10 cellular contexts compared by ENCODE assay signal in the genomic region with DNA sequence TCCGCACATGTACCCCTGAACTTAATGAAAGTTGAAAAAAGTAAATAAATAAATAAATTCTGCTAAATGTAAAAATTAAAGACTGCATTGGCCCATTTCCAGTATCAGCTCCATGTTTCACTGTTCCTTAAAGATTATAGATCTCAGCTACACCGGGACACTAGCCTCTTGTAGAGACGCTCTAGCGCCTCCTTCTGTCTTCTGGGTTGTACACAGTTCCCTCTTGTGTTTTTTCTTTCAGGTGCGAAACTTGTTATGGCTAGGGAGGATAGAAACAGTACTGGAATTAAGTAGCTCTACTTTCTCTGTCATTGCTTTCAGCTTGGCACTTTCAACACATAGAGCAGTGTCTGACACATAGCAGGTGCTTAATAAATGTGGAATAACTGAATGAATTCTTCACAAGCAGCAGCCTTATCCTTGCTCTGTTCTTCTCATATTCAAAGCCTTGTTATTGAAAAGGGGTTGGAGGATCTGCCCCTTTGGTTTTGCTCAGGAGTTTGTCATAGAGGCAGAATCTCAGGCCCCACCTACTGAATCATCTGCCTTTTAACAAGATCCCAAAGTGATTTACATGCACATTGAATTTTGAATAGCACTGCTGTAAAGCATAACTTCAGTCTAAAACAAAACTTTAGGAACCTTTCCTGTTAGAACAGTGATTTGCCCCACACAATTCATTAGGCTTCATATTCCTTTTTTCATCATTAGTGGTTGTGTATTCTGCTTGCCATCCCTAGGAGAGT.
DNase-seq lines count a peak whose midpoint lies in the region; ATAC-seq, FAIRE-seq and TF ChIP-seq lines count a peak whose summit lies in the region.
"Had no signal": no experiment of that assay in that cellular context is flagged by ENCODE, and none has a peak within 500 bp of the region (broad histone marks: within the 10 kb centered on the region; RNA-seq: fewer than 3 reads in every experiment).

No MANE protein-coding gene starts in this region.

- H3K27me3 ChIP-seq in GM06990 (replicated peaks; ENCODE audit: control insufficient read depth, insufficient read depth, low read length) (no peaks in the 10 kb centered on the region), bronchial epithelial cell (ENCODE audit: control insufficient read depth, insufficient read depth, low read length) (no peaks in the 10 kb centered on the region)

- H3K4me3 Mint-ChIP-seq in nephron progenitor cell, result no peak overlapping the region

- TF ChIP-seq CTCF in GM06990 (IDR thresholded peaks at IDR 0.05; ENCODE audit: insufficient read depth, low read length, poor library complexity, severe bottlenecking), result peak; percentile 21
- TF ChIP-seq CTCF in LNCaP clone FGC (IDR thresholded peaks at IDR 0.05; ENCODE audit: control insufficient read depth, extremely low read depth, insufficient read depth), result 0 out of 2 replicates have a peak, but pooled peaks have one; percentile 16
- TF ChIP-seq CTCF in bronchial epithelial cell (IDR thresholded peaks at IDR 0.05; ENCODE audit: insufficient read depth, low read length, severe bottlenecking), result peak; percentile 19
- TF ChIP-seq CTCF in nephron progenitor cell (IDR thresholded peaks at IDR 0.05), result peak; percentile 36

- no peaks in the 10 kb centered on the region for H3K9me3 Mint-ChIP-seq in nephron progenitor cell

- H3K36me3 ChIP-seq in GM06990 (ENCODE audit: control insufficient read depth, insufficient read depth, low read length), result no peaks in the 10 kb centered on the region; the same call in 1 of the 2 replicates
- H3K36me3 ChIP-seq in bronchial epithelial cell (ENCODE audit: control insufficient read depth, insufficient read depth, low read length), result no peaks in the 10 kb centered on the region

- H3K27me3 Mint-ChIP-seq in nephron progenitor cell (ENCODE audit: low read depth, poor library complexity), result no peaks in the 10 kb centered on the region

- no peak for ATAC-seq in HG02970 (IDR thresholded peaks at IDR 0.05; ENCODE audit: low FRiP score, unreplicated experiment)

- peaks cover 9% of the 10 kb centered on the region for H3K36me3 Mint-ChIP-seq in nephron progenitor cell (ENCODE audit: low read depth)

- no peak for DNase-seq in GM06990 (ENCODE audit: extremely low read depth, insufficient read length)
- no peak for DNase-seq in LNCaP clone FGC (ENCODE audit: low read depth)
- DNase-seq in bronchial epithelial cell (ENCODE audit: low read depth), result no peak
- DNase-seq in nephron progenitor cell, result peak; percentile 6
- DNase-seq in NCI-H345 (lab: John Stamatoyannopoulos, UW), result no peak
- DNase-seq in NCI-H748 treated with DMSO at 0.1 percent for 48 hours (lab: John Stamatoyannopoulos, UW), result no peak
- DNase-seq: activated CD8-positive, alpha-beta memory T cell treated with anti-CD3 and anti-CD28 coated beads, Interleukin-2, amount 50 U/mL, for 4 hours; posterior cingulate gyrus; SW 1271 had no signal

- no peaks in the 10 kb centered on the region for H3K4me1 Mint-ChIP-seq in nephron progenitor cell

- FAIRE-seq in bronchial epithelial cell (lab: Jason Lieb, UNC), result no peak

- no peak overlapping the region for H3K4me3 ChIP-seq in GM06990 (replicated peaks; ENCODE audit: low read depth, low read length)
- H3K4me3 ChIP-seq in LNCaP clone FGC (ENCODE audit: low read depth, low read length), result no peak overlapping the region
- H3K4me3 ChIP-seq in bronchial epithelial cell (ENCODE audit: low read depth, low read length), result no peak overlapping the region

- no peak overlapping the region for H3K27ac Mint-ChIP-seq in nephron progenitor cell
